12 cellular contexts compared by ENCODE assay signal in the genomic region with DNA sequence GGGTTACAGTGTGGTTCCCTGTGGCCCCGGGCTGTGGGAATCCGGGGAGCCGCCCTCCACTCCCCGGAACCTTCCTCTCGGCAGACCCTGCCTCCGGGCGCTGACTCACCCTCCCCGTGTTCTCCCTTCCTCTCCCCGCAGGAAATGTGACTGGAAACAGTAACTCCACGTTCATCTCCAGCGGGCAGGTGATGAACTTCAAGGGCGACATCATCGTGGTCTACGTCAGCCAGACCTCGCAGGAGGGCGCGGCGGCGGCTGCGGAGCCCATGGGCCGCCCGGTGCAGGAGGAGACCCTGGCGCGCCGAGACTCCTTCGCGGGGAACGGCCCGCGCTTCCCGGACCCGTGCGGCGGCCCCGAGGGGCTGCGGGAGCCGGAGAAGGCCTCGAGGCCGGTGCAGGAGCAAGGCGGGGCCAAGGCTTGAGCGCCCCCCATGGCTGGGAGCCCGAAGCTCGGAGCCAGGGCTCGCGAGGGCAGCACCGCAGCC. TPM values are rescaled to one million over a fixed set of nuclear protein-coding genes. Genes with fewer than 3 reads are reported as not detected.
DNase-seq lines count a peak whose midpoint lies in the region; ATAC-seq and TF ChIP-seq lines count a peak whose summit lies in the region.
"Had no signal": no experiment of that assay in that cellular context is flagged by ENCODE, and none has a peak within 500 bp of the region (broad histone marks: within the 10 kb centered on the region; RNA-seq: fewer than 3 reads in every experiment).

No MANE protein-coding gene starts in this region.

- no peak overlapping the region for H3K27ac ChIP-seq in HUES48 (ENCODE audit: low read depth, low read length)
- no peak overlapping the region for H3K27ac ChIP-seq in breast epithelium
- H3K27ac ChIP-seq: GM23248 had no signal

- H3K36me3 ChIP-seq in HUES48 (ENCODE audit: control insufficient read depth, insufficient read depth, low read length), result no peaks in the 10 kb centered on the region
- no peaks in the 10 kb centered on the region for H3K36me3 ChIP-seq in breast epithelium
- H3K36me3 ChIP-seq in skeletal muscle satellite cell (ENCODE audit: insufficient read depth, low read length), result no peaks in the 10 kb centered on the region

- H3K4me2 ChIP-seq in skeletal muscle satellite cell (ENCODE audit: low read length), result peak overlapping the region; percentile 32

- DNase-seq in breast epithelium (ENCODE audit: low spot score in 2 of 2), result no peak
- DNase-seq in iPS-NIHi11 (ENCODE audit: low spot score), result peak; percentile 53
- DNase-seq in globus pallidus (ENCODE audit: low spot score), result no peak
- no peak for DNase-seq in NCI-H774 (lab: John Stamatoyannopoulos, UW)
- DNase-seq: activated T-cell treated with anti-CD3 and anti-CD28 coated beads for 4 hours; GM23248; NK-92 treated with Interleukin-12 subunit alpha and Interleukin-12 subunit beta, amount 100 ng/mL, for 24 hours; stimulated activated CD4-positive, alpha-beta T cell treated with anti-CD3 and anti-CD28 coated beads, Interleukin-2, amount 100 ng/mL, for 24 hours had no signal

- peaks cover 21% of the 10 kb centered on the region for H3K4me1 ChIP-seq in HUES48 (ENCODE audit: control insufficient read depth, insufficient read depth, low read length)
- H3K4me1 ChIP-seq in breast epithelium, result no peaks in the 10 kb centered on the region
- H3K4me1 ChIP-seq in skeletal muscle satellite cell (ENCODE audit: control insufficient read depth, insufficient read depth, low read length), result no peaks in the 10 kb centered on the region

- intact Hi-C loops in breast epithelium (cut with DNase I; ENCODE audit: low total_unique reads), result no loop called here

- no peak for TF ChIP-seq POLR2A in breast epithelium (IDR thresholded peaks at IDR 0.05)

- peak overlapping the region; percentile 43; the same call in 1 of the 2 replicates for H3K4me3 ChIP-seq in HUES48 (ENCODE audit: low read depth, low read length)
- peak overlapping the region in 2 of 3 donors; percentile 40 to 51 for H3K4me3 ChIP-seq in breast epithelium
- peak overlapping the region; percentile 39 for H3K4me3 ChIP-seq in skeletal muscle satellite cell (ENCODE audit: low read length)
- H3K4me3 ChIP-seq: GM23248 had no signal

- ATAC-seq in GM19328 (IDR thresholded peaks at IDR 0.05; ENCODE audit: unreplicated experiment) (no peak), HG03457 (IDR thresholded peaks at IDR 0.05; ENCODE audit: unreplicated experiment) (no peak)

- H3K27me3 ChIP-seq in HUES48 (ENCODE audit: control insufficient read depth, insufficient read depth, low read length), result no peaks in the 10 kb centered on the region
- H3K27me3 ChIP-seq in breast epithelium, result no peaks in the 10 kb centered on the region
- no peaks in the 10 kb centered on the region for H3K27me3 ChIP-seq in skeletal muscle satellite cell (ENCODE audit: control insufficient read depth, insufficient read depth, low read length)

- H3K9me3 ChIP-seq in HUES48 (ENCODE audit: control insufficient read depth, insufficient read depth, low read length) (no peaks in the 10 kb centered on the region), breast epithelium (no peaks in the 10 kb centered on the region), skeletal muscle satellite cell (replicated peaks; ENCODE audit: low read length) (no peaks in the 10 kb centered on the region)

- no peak for TF ChIP-seq CTCF in breast epithelium (IDR thresholded peaks at IDR 0.05)

- H3K9ac ChIP-seq in HUES48 (ENCODE audit: low read depth, low read length), result no peak overlapping the region
- no peak overlapping the region for H3K9ac ChIP-seq in skeletal muscle satellite cell (ENCODE audit: low read depth, low read length)
- H3K9ac ChIP-seq: GM23248 had no signal

RNA-seq across cellular contexts. Expression of a gene that starts 59.5 kb away (rescaled TPM):
- total RNA-seq in breast epithelium, result 1 to 10 TPM; 4.2 to 6.4 (median 4.6) TPM
- total RNA-seq in skeletal muscle satellite cell (2012; rRNA removed), result under 0.01 and 0.25 TPM in 2 replicates
